ENCODE assay signal across 6 cellular contexts in the genomic region with DNA sequence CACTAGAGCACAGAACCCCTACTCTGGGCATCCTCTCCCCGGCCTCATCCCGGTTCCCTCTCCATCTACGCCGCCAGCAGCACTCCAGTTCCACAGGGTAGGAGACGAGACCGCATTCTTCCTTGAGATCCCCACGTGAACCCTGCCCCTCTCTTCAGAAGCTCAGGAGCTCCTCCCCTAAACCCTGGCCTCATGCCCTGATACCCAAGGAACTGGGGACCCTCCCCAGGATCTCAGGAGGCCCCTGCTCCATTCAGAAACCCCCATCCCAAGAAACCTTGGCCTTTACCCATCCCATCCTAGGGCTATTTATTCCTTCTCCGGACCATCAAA.
DNase-seq lines count a peak whose midpoint lies in the region; TF ChIP-seq lines count a peak whose summit lies in the region.

No MANE protein-coding gene starts in this region.

- H3K4me1 ChIP-seq in HAP-1 (peaks cover 25% of the 10 kb centered on the region), neutrophil (ENCODE audit: control insufficient read depth in 1 of 2, insufficient read depth in 1 of 2, low read depth in 1 of 2, low read length in 1 of 2) (peaks cover 38 to 39% of the 10 kb centered on the region in 2 experiments)

- H3K36me3 ChIP-seq in HAP-1 (replicated peaks) (peaks cover 36% of the 10 kb centered on the region), neutrophil (peaks cover 14% of the 10 kb centered on the region)

- H3K9me3 ChIP-seq in HAP-1, result no peaks in the 10 kb centered on the region
- H3K9me3 ChIP-seq in neutrophil, result no peaks in the 10 kb centered on the region

- H3K27ac ChIP-seq in neutrophil, result peak overlapping the region; percentile 90

- TF ChIP-seq CTCF in astrocyte of the spinal cord (IDR thresholded peaks at IDR 0.05; ENCODE audit: low read depth, low read length) (no peak), neutrophil (IDR thresholded peaks at IDR 0.05) (no peak)

- peak overlapping the region; percentile 74 for H3K4me3 ChIP-seq in HAP-1
- peak overlapping the region; percentile 31 for H3K4me3 ChIP-seq in astrocyte of the spinal cord (ENCODE audit: low read depth, low read length)
- peak overlapping the region; percentile 61 to 64 for H3K4me3 ChIP-seq in neutrophil (ENCODE audit: low read depth in 1 of 2, low read length in 1 of 2)

- H3K27me3 ChIP-seq in HAP-1 (ENCODE audit: low read depth) (no peaks in the 10 kb centered on the region), neutrophil (no peaks in the 10 kb centered on the region)

- DNase-seq in HAP-1 (ENCODE audit: low spot score in 2 of 2) (peak; percentile 47 to 63), astrocyte of the spinal cord (ENCODE audit: low read depth, low spot score) (no peak), NCI-H1105 (lab: John Stamatoyannopoulos, UW) (no peak), NCI-H524 (lab: John Stamatoyannopoulos, UW) (no peak), kidney glomerular epithelial cell (lab: John Stamatoyannopoulos, UW) (no peak)

- in situ Hi-C loops in HAP-1 (cut with MboI; ENCODE audit: low sequenced_read_pairs) (no loop called here), astrocyte of the spinal cord (cut with HindIII; ENCODE audit: low sequenced_read_pairs) (no loop called here)

Comparison
In these comparisons a context has a peak if more than half of its experiments do, and no peak if none do; other contexts are left out.
1. DNase-seq: peak in HAP-1 (2 of 2); none in astrocyte of the spinal cord (single experiment), NCI-H1105 (single experiment), NCI-H524 (0 of 2) and kidney glomerular epithelial cell (single experiment).
2. Peak in every context shown above with its lines, with median percentiles within 50 percentile points of each other: H3K4me3 ChIP-seq.